Comparison of ENCODE assay signal across 8 cellular contexts in genomic region chr2:12587729-12588522, GRCh38.
A peak's percentile ranks its signal among the peaks of the same experiment; 100 is the strongest.
DNase-seq lines count a peak whose midpoint lies in the region; ATAC-seq and TF ChIP-seq lines count a peak whose summit lies in the region.

No MANE protein-coding gene starts in this region.

- no peak overlapping the region for H3K4me3 ChIP-seq in GM12865 (ENCODE audit: low read depth, low read length)

- no peak for TF ChIP-seq CTCF in GM12865 (IDR thresholded peaks at IDR 0.05; ENCODE audit: insufficient read depth, low read depth, low read length, missing control alignments)
- TF ChIP-seq CTCF in glutamatergic neuron (IDR thresholded peaks at IDR 0.05; ENCODE audit: partially characterized antibody, unreplicated experiment) = no peak

- H3K36me3 Mint-ChIP-seq in IgD-negative memory B cell (no peaks in the 10 kb centered on the region), glutamatergic neuron (ENCODE audit: unreplicated experiment) (no peaks in the 10 kb centered on the region)

- ATAC-seq in GM21786 (IDR thresholded peaks at IDR 0.05; ENCODE audit: unreplicated experiment) = peak; percentile 83

- DNase-seq in GM12865 (ENCODE audit: low read depth) = peak; percentile 62
- DNase-seq in amniotic stem cell (lab: John Stamatoyannopoulos, UW) = peak; percentile 78
- peak; percentile 83 for DNase-seq in medulla oblongata (ENCODE audit: extremely low spot score)
- DNase-seq in NCI-H2227 (lab: John Stamatoyannopoulos, UW; ENCODE audit: unreplicated experiment) = no peak
- DNase-seq in glutamatergic neuron = no peak
- no peak for DNase-seq in stimulated activated CD4-positive, alpha-beta T cell treated with anti-CD3 and anti-CD28 coated beads, Interleukin-4, amount 100 ng/mL, for 1 hour

- H3K27ac Mint-ChIP-seq in IgD-negative memory B cell (peak overlapping the region; percentile 0 to 80 (median 3)), glutamatergic neuron (ENCODE audit: unreplicated experiment) (no peak overlapping the region)

- H3K27me3 Mint-ChIP-seq in IgD-negative memory B cell = peaks cover 3% of the 10 kb centered on the region
- H3K27me3 Mint-ChIP-seq in glutamatergic neuron (ENCODE audit: unreplicated experiment) = no peaks in the 10 kb centered on the region

- H3K4me3 Mint-ChIP-seq in IgD-negative memory B cell = peak overlapping the region in 2 of 4 donors; percentile 48 to 64
- no peak overlapping the region for H3K4me3 Mint-ChIP-seq in glutamatergic neuron (ENCODE audit: unreplicated experiment)

- peaks cover 0 to 2% (median 0%) of the 10 kb centered on the region in 3 donors for H3K9me3 Mint-ChIP-seq in IgD-negative memory B cell
- no peaks in the 10 kb centered on the region for H3K9me3 Mint-ChIP-seq in glutamatergic neuron (ENCODE audit: unreplicated experiment)

- H3K4me1 Mint-ChIP-seq in IgD-negative memory B cell (peaks cover 28 to 42% (median 40%) of the 10 kb centered on the region in 3 donors), glutamatergic neuron (ENCODE audit: low read depth, unreplicated experiment) (no peaks in the 10 kb centered on the region)

Comparison
In these comparisons a context has a peak if more than half of its experiments do, and no peak if none do; other contexts are left out.
1. DNase-seq: peak in GM12865 (single experiment), amniotic stem cell (single experiment) and medulla oblongata (single experiment); none in NCI-H2227 (single experiment), glutamatergic neuron (single experiment) and stimulated activated CD4-positive, alpha-beta T cell treated with anti-CD3 and anti-CD28 coated beads, Interleukin-4, amount 100 ng/mL, for 1 hour (single experiment).